Comparison of ENCODE assay signal across 9 cellular contexts in the genomic region with DNA sequence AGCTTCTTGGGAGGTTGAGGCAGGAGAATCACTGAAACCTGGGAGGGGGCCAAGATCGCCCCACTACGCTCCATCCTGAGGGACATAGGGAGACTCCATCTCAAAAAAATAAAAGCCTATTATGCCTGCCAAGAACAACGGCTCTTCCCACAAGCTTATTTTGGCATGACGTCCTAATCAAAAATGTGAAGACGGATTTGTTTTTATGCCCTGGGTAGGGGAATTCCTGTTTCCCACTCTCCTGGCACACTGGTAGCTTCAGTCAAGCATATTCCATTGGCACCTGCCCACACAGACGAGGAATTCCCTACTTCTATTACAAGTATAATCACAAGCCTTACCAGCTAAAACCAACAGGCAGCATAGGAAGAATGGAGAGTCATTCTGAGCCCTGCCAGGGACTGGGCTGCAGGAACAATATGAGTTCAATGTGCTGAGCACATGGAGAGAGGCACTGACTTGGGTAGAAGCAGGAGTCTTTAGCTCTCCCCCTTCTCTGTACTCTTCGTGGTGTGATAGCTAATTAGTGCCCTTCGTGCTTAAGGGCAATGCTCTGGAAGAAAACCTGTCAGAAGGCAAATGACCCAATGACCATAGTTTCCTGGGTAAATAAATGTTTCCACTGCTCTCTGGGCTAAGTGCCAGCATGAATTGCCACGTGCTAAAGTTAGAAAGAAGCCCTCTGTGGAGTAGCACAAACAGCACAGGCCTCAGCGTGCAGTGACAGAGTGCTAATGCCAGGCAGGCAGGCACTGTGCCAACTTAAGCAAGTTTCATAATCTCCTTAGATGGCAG. TPM values are rescaled to one million over a fixed set of nuclear protein-coding genes. Genes with fewer than 3 reads are reported as not detected.
DNase-seq lines count a peak whose midpoint lies in the region; TF ChIP-seq lines count a peak whose summit lies in the region.
"Had no signal": no experiment of that assay in that cellular context is flagged by ENCODE, and none has a peak within 500 bp of the region (broad histone marks: within the 10 kb centered on the region; RNA-seq: fewer than 3 reads in every experiment).

No MANE protein-coding gene starts in this region.

- CTCF ChIA-PET in BJ (lab: Yijun Ruan, JAX) = interaction anchor here (0.6 to 1.6 kb wide), 3 partner anchors 11 to 250 kb away, joined by 3 to 5 read pairs (median 4); no protein-coding TSS in a partner anchor

- peak; percentile 15 for DNase-seq in BJ (ENCODE audit: low read depth)
- DNase-seq in astrocyte of the cerebellum (ENCODE audit: low read depth) = peak; percentile 65
- peak; percentile 56 for DNase-seq in inferior parietal cortex (ENCODE audit: extremely low spot score)
- DNase-seq in progenitor cell of endocrine pancreas (ENCODE audit: low spot score, unreplicated experiment) = no peak
- DNase-seq in stimulated activated CD8-positive, alpha-beta memory T cell treated with anti-CD3 and anti-CD28 coated beads, Interleukin-4, amount 100 ng/mL, for 48 hours = no peak
- DNase-seq in activated T-cell treated with anti-CD3 and anti-CD28 coated beads, Interleukin-2, amount 50 U/mL, for 1 hour = no peak

- H3K4me1 Mint-ChIP-seq in stimulated activated naive CD8-positive, alpha-beta T cell treated with anti-CD3 and anti-CD28 coated beads, Interleukin-15, Interleukin-2, amounts not matched to agents 100 ng/mL and 50 ng/mL, for 24 hours (ENCODE audit: low read depth) = peaks cover 35% of the 10 kb centered on the region
- H3K4me1 Mint-ChIP-seq in progenitor cell of endocrine pancreas (ENCODE audit: low read depth) = no peaks in the 10 kb centered on the region

- peak overlapping the region; percentile 74 for H2AFZ ChIP-seq in KMS-11 (ENCODE audit: low read depth)

- H3K9me3 Mint-ChIP-seq in stimulated activated naive CD8-positive, alpha-beta T cell treated with anti-CD3 and anti-CD28 coated beads, Interleukin-15, Interleukin-2, amounts not matched to agents 100 ng/mL and 50 ng/mL, for 24 hours = no peaks in the 10 kb centered on the region
- H3K9me3 Mint-ChIP-seq in progenitor cell of endocrine pancreas (ENCODE audit: low read depth) = peaks cover 4% of the 10 kb centered on the region

- no peaks in the 10 kb centered on the region for H3K27me3 ChIP-seq in BJ (ENCODE audit: control insufficient read depth, insufficient read depth, low read length)
- H3K27me3 ChIP-seq in KMS-11 (ENCODE audit: insufficient read depth, low read depth) = no peaks in the 10 kb centered on the region

- peak overlapping the region; percentile 62 for H3K4me2 ChIP-seq in KMS-11

- peak overlapping the region; percentile 34 for H3K27ac Mint-ChIP-seq in stimulated activated naive CD8-positive, alpha-beta T cell treated with anti-CD3 and anti-CD28 coated beads, Interleukin-15, Interleukin-2, amounts not matched to agents 100 ng/mL and 50 ng/mL, for 24 hours
- no peak overlapping the region for H3K27ac Mint-ChIP-seq in progenitor cell of endocrine pancreas
- H3K27ac Mint-ChIP-seq: activated naive CD8-positive, alpha-beta T cell had no signal

- in situ Hi-C loops in astrocyte of the cerebellum (cut with HindIII; ENCODE audit: low sequenced_read_pairs) = no loop called here

- no peaks in the 10 kb centered on the region for H3K27me3 Mint-ChIP-seq in stimulated activated naive CD8-positive, alpha-beta T cell treated with anti-CD3 and anti-CD28 coated beads, Interleukin-15, Interleukin-2, amounts not matched to agents 100 ng/mL and 50 ng/mL, for 24 hours
- H3K27me3 Mint-ChIP-seq in progenitor cell of endocrine pancreas = no peaks in the 10 kb centered on the region
- H3K27me3 Mint-ChIP-seq: activated naive CD8-positive, alpha-beta T cell had no signal

- peaks cover 11% of the 10 kb centered on the region for H3K36me3 Mint-ChIP-seq in stimulated activated naive CD8-positive, alpha-beta T cell treated with anti-CD3 and anti-CD28 coated beads, Interleukin-15, Interleukin-2, amounts not matched to agents 100 ng/mL and 50 ng/mL, for 24 hours (ENCODE audit: low read depth)
- H3K36me3 Mint-ChIP-seq in progenitor cell of endocrine pancreas (ENCODE audit: insufficient read depth) = no peaks in the 10 kb centered on the region

- no peak for TF ChIP-seq CTCF in BJ (IDR thresholded peaks at IDR 0.05; ENCODE audit: insufficient read depth, low read depth, low read length)
- no peak for TF ChIP-seq CTCF in KMS-11 (conservative IDR thresholded peaks at IDR 0.05; ENCODE audit: low read depth, low read length)
- no peak for TF ChIP-seq CTCF in astrocyte of the cerebellum (IDR thresholded peaks at IDR 0.05; ENCODE audit: low read depth, low read length, missing control alignments)
- no peak for TF ChIP-seq CTCF in progenitor cell of endocrine pancreas (IDR thresholded peaks at IDR 0.05; ENCODE audit: unreplicated experiment)

- H3K36me3 ChIP-seq in BJ (ENCODE audit: control insufficient read depth, insufficient read depth, low read length) = no peaks in the 10 kb centered on the region; the same call in 1 of the 2 replicates
- no peaks in the 10 kb centered on the region for H3K36me3 ChIP-seq in KMS-11 (ENCODE audit: insufficient read depth)

- H3K79me2 ChIP-seq in KMS-11 (ENCODE audit: insufficient read depth, low read depth) = no peaks in the 10 kb centered on the region

- H3K27ac ChIP-seq in KMS-11 = peak overlapping the region; percentile 61

- no peak overlapping the region for H3K4me3 Mint-ChIP-seq in stimulated activated naive CD8-positive, alpha-beta T cell treated with anti-CD3 and anti-CD28 coated beads, Interleukin-15, Interleukin-2, amounts not matched to agents 100 ng/mL and 50 ng/mL, for 24 hours
- no peak overlapping the region for H3K4me3 Mint-ChIP-seq in progenitor cell of endocrine pancreas (ENCODE audit: low read depth)
- H3K4me3 Mint-ChIP-seq: activated naive CD8-positive, alpha-beta T cell had no signal

- POLR2A ChIA-PET in BJ (lab: Charles Lee) = no interaction called here

- peak overlapping the region; percentile 43; the same call in 1 of the 2 replicates for H3K9ac ChIP-seq in KMS-11

- no peaks in the 10 kb centered on the region for H4K20me1 ChIP-seq in KMS-11 (ENCODE audit: insufficient read depth)

- H3K4me3 ChIP-seq in BJ (ENCODE audit: low read depth, low read length) (no peak overlapping the region), KMS-11 (IDR thresholded peaks at IDR 0.05; ENCODE audit: insufficient read depth, low read depth, low read length) (no peak overlapping the region), astrocyte of the cerebellum (ENCODE audit: low read depth, low read length) (no peak overlapping the region)

- peaks cover 24% of the 10 kb centered on the region for H3K4me1 ChIP-seq in KMS-11 (ENCODE audit: low read depth, poor library complexity, severe bottlenecking)

RNA-seq across cellular contexts. Expression of gene TNFSF4, which starts 16.8 kb away (rescaled TPM):
- 5.9 and 11.6 TPM in 2 replicates for polyA plus RNA-seq in BJ (2011; rRNA removed)
- polyA minus RNA-seq in BJ (2011; rRNA and poly(A)+ RNA removed) = 6.5 and 8.7 TPM in 2 replicates
- total RNA-seq in progenitor cell of endocrine pancreas = 1.3 and 1.7 TPM in 2 replicates

Comparison
In these comparisons a context has a peak if more than half of its experiments do, and no peak if none do; other contexts are left out.
1. DNase-seq: peak in BJ (single experiment), astrocyte of the cerebellum (single experiment) and inferior parietal cortex (single experiment); none in progenitor cell of endocrine pancreas (single experiment), stimulated activated CD8-positive, alpha-beta memory T cell treated with anti-CD3 and anti-CD28 coated beads, Interleukin-4, amount 100 ng/mL, for 48 hours (single experiment) and activated T-cell treated with anti-CD3 and anti-CD28 coated beads, Interleukin-2, amount 50 U/mL, for 1 hour (single experiment).